8 cellular contexts compared by ENCODE assay signal in the genomic region with DNA sequence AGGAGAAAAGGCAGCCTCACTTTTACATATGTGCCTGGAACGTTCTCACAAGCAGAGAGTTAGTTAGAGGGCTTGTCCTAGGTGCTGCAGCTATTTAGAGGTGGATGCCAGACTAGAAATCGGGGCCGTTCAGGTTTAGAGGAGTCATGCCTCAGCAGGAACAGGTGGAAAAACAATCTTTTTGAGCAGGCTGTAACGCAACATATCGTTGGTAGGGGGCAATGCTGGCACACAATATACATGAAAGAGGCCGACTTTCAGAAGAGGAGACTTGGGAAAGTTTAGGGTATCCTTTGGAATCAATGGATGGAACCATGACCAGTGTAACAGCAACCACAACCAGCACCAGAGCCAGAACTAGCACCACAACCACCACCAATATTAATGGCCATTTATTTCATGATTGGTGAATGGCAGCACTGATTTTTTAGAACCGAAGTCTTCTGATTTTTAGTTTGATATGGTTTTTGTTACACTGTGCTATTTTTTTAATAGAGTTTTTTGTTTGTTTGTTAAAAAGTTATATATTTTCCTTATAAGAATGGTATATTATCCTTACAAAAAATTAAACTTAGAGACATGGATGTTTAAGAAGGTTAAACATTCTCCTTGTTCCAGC. TPM values are rescaled to one million over a fixed set of nuclear protein-coding genes. Genes with fewer than 3 reads are reported as not detected.
A peak's percentile ranks its signal among the peaks of the same experiment; 100 is the strongest.
DNase-seq lines count a peak whose midpoint lies in the region; ATAC-seq, FAIRE-seq and TF ChIP-seq lines count a peak whose summit lies in the region.

No MANE protein-coding gene starts in this region.

- no peaks in the 10 kb centered on the region for H3K36me3 ChIP-seq in bronchial epithelial cell (ENCODE audit: control insufficient read depth, insufficient read depth, low read length)

- no peak overlapping the region for H3K4me3 ChIP-seq in bronchial epithelial cell (ENCODE audit: low read depth, low read length)

- no peak overlapping the region for H3K27ac ChIP-seq in RWPE1

- TF ChIP-seq CTCF in bronchial epithelial cell (IDR thresholded peaks at IDR 0.05; ENCODE audit: insufficient read depth, low read length, severe bottlenecking), result peak; percentile 45
- TF ChIP-seq CTCF in RWPE1 (conservative IDR thresholded peaks at IDR 0.05; ENCODE audit: low read depth), result no peak

- no peaks in the 10 kb centered on the region for H3K27me3 ChIP-seq in bronchial epithelial cell (ENCODE audit: control insufficient read depth, insufficient read depth, low read length)

- FAIRE-seq in bronchial epithelial cell (lab: Jason Lieb, UNC), result no peak

- DNase-seq in activated CD4-positive, alpha-beta T cell treated with anti-CD3 and anti-CD28 coated beads for 48 hours, result peak; percentile 15
- DNase-seq in activated CD4-positive, alpha-beta T cell treated with anti-CD3 and anti-CD28 coated beads, Interleukin-2, amount 50 U/mL, for 4 hours, result no peak
- DNase-seq in NCI-H2029 treated with DMSO at 0.1 percent for 48 hours (lab: John Stamatoyannopoulos, UW), result peak; percentile 17
- DNase-seq in bronchial epithelial cell (ENCODE audit: low read depth), result peak; percentile 20
- DNase-seq in retina, result peak; percentile 38
- no peak for DNase-seq in RWPE1 (ENCODE audit: low spot score)

- POLR2A ChIA-PET in RWPE1 (lab: Yijun Ruan, JAX; ENCODE audit: low non-redundant PET), result no interaction called here

- CTCF ChIA-PET in RWPE1 (lab: Yijun Ruan, JAX), result no interaction called here

- ATAC-seq in GM18870 (IDR thresholded peaks at IDR 0.05; ENCODE audit: unreplicated experiment) (no peak), GM18519 (IDR thresholded peaks at IDR 0.05; ENCODE audit: low FRiP score, unreplicated experiment) (no peak)

RNA-seq across cellular contexts. Expression of a gene that starts 14.9 kb away (rescaled TPM):
- 17.4 and 18.6 TPM in 2 replicates for total RNA-seq in bronchial epithelial cell

Comparison
In these comparisons a context has a peak if more than half of its experiments do, and no peak if none do; other contexts are left out.
1. DNase-seq: peak in activated CD4-positive, alpha-beta T cell treated with anti-CD3 and anti-CD28 coated beads for 48 hours (single experiment), NCI-H2029 treated with DMSO at 0.1 percent for 48 hours (single experiment), bronchial epithelial cell (single experiment) and retina (single experiment); none in activated CD4-positive, alpha-beta T cell treated with anti-CD3 and anti-CD28 coated beads, Interleukin-2, amount 50 U/mL, for 4 hours (0 of 2) and RWPE1 (single experiment).